In genomic region chr15:49215768-49216739, GRCh38 we compare ENCODE assay signal across 8 cellular contexts. TPM values are rescaled to one million over a fixed set of nuclear protein-coding genes. Genes with fewer than 3 reads are reported as not detected.
DNase-seq lines count a peak whose midpoint lies in the region; ATAC-seq and TF ChIP-seq lines count a peak whose summit lies in the region.

No MANE protein-coding gene starts in this region.

- H3K9me3 ChIP-seq in mucosa of descending colon (peaks cover 2% of the 10 kb centered on the region), uterus (peaks cover 0 to under 1% of the 10 kb centered on the region in 2 donors)

- H3K4me1 ChIP-seq in mucosa of descending colon (ENCODE audit: low read depth): no peaks in the 10 kb centered on the region
- no peaks in the 10 kb centered on the region for H3K4me1 ChIP-seq in uterus

- no peak overlapping the region for H3K4me3 ChIP-seq in mucosa of descending colon
- no peak overlapping the region for H3K4me3 ChIP-seq in uterus

- H3K27me3 ChIP-seq in uterus: no peaks in the 10 kb centered on the region

- TF ChIP-seq POLR2A in uterus (IDR thresholded peaks at IDR 0.05): no peak

- ATAC-seq in GM19324 (IDR thresholded peaks at IDR 0.05; ENCODE audit: low FRiP score, unreplicated experiment) (peak; percentile 100), HG03108 (IDR thresholded peaks at IDR 0.05; ENCODE audit: unreplicated experiment) (peak; percentile 100), mucosa of descending colon (peak; percentile 90)

- DNase-seq in Caki2 (ENCODE audit: low read depth): peak; percentile 76
- DNase-seq in RPMI7951 (ENCODE audit: low read depth): peak; percentile 57
- DNase-seq in mucosa of descending colon: no peak
- DNase-seq in globus pallidus (ENCODE audit: low spot score): no peak
- no peak for DNase-seq in uterus
- DNase-seq in activated gamma-delta T cell (lab: John Stamatoyannopoulos, UW): no peak

- TF ChIP-seq CTCF in mucosa of descending colon (IDR thresholded peaks at IDR 0.05) (no peak), uterus (IDR thresholded peaks at IDR 0.05) (no peak)

- in situ Hi-C loops in Caki2 (cut with HindIII; ENCODE audit: low pct_unique_long_range_greater_than_20kb, low sequenced_read_pairs): no loop called here

- intact Hi-C loops in mucosa of descending colon (cut with DNase I, micrococcal nuclease) (no loop called here), uterus (cut with DNase I; ENCODE audit: low total_unique reads) (no loop called here)

- no peaks in the 10 kb centered on the region for H3K36me3 ChIP-seq in mucosa of descending colon (ENCODE audit: low read depth)
- H3K36me3 ChIP-seq in uterus: no peaks in the 10 kb centered on the region

- no peak overlapping the region for H3K27ac ChIP-seq in uterus

RNA-seq across cellular contexts. Expression of gene GALK2, which starts 46.0 kb away (rescaled TPM):
- total RNA-seq in Caki2 (2014; rRNA removed; shearing (Covaris generic); ENCODE audit: low replicate concordance): 14.7 and 44.2 TPM in 2 replicates
- 90.8 and 107 TPM in 2 replicates for total RNA-seq in RPMI7951 (2014; rRNA removed; shearing (Covaris generic))
- total RNA-seq in mucosa of descending colon: 10 to 100 TPM; 35.6 to 39.7 (median 39.5) TPM
- 100 to 1,000 TPM in 1 of 4 donors, 10 to 100 TPM in 3; 65.1 to 178 (median 79.4) TPM for total RNA-seq in uterus

Comparison
In these comparisons a context has a peak if more than half of its experiments do, and no peak if none do; other contexts are left out.
1. DNase-seq: peak in Caki2 (single experiment) and RPMI7951 (single experiment); none in mucosa of descending colon (0 of 3), globus pallidus (single experiment), uterus (0 of 2) and activated gamma-delta T cell (single experiment).
2. Peak in every context shown above with its lines, with median percentiles within 50 percentile points of each other: ATAC-seq.